ENCODE assay signal across 8 cellular contexts in the genomic region with DNA sequence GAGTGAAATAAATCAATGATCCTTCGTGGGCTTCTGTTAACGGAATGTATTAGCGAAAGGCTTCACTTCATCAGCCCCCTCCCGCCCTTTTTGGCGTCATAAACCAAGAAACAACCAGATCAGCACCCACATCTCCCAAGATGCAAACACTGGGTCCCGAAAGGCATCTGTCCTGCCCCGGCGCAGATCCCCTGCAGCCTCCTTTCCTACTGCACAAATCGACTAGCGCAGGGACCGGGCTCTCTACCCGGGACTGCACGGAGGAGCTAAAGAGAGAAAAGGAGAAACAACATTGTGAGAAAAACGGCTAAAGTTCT. TPM values are rescaled to one million over a fixed set of nuclear protein-coding genes. Genes with fewer than 3 reads are reported as not detected.
DNase-seq lines count a peak whose midpoint lies in the region; ATAC-seq and TF ChIP-seq lines count a peak whose summit lies in the region.

No MANE protein-coding gene starts in this region.

- H3K4me3 ChIP-seq in SK-N-SH (ENCODE audit: low read depth in 2 of 2, low read length in 1 of 2) (peak overlapping the region; percentile 93 to 95), retinal pigment epithelial cell (ENCODE audit: low read length) (peak overlapping the region; percentile 94)

- POLR2A ChIA-PET in SK-N-SH (lab: Yijun Ruan, JAX), result interaction anchor here (1.0 to 2.0 kb wide), 4 partner anchors 9 to 255 kb away, joined by 3 to 5 read pairs (median 4); a partner anchor contains a TSS

- in situ Hi-C loops in KBM-7 (cut with MboI; ENCODE audit: low pct_unique_long_range_greater_than_20kb, low sequenced_read_pairs), result no loop called here

- no peak for TF ChIP-seq EP300 in SK-N-SH (IDR thresholded peaks at IDR 0.05; ENCODE audit: borderline replicate concordance in 1 of 2, low read depth in 1 of 2, low read length in 1 of 2)

- H3K27ac ChIP-seq in SK-N-SH (ENCODE audit: low read depth in 2 of 2, low read length in 1 of 2) (peak overlapping the region; percentile 54 to 76), foreskin keratinocyte (peak overlapping the region; percentile 78)

- ATAC-seq in GM18520 (IDR thresholded peaks at IDR 0.05; ENCODE audit: unreplicated experiment) (peak; percentile 1), HG02759 (IDR thresholded peaks at IDR 0.05; ENCODE audit: unreplicated experiment) (peak; percentile 26), foreskin keratinocyte (peak; percentile 47)

- H3K79me2 ChIP-seq in SK-N-SH (ENCODE audit: insufficient read depth), result peaks cover 1% of the 10 kb centered on the region; the same call in 1 of the 2 replicates

- no peaks in the 10 kb centered on the region for H3K9me3 ChIP-seq in SK-N-SH

- WGBS in SK-N-SH (ENCODE audit: low lambda C conversion rate), result 3% methylated on average over 14 of the region's 14 CpGs

- TF ChIP-seq RAD21 in SK-N-SH (IDR thresholded peaks at IDR 0.05; ENCODE audit: low read length), result no peak

- no peaks in the 10 kb centered on the region for H3K9me2 ChIP-seq in SK-N-SH

- peaks cover 0 to 8% of the 10 kb centered on the region in 2 experiments; a peak in 3 of 4 replicates for H3K4me1 ChIP-seq in SK-N-SH (ENCODE audit: control insufficient read depth in 1 of 2, insufficient read depth in 2 of 2, low read depth in 1 of 2, low read length in 1 of 2)
- peaks cover 21% of the 10 kb centered on the region for H3K4me1 ChIP-seq in foreskin keratinocyte

- H2AFZ ChIP-seq in SK-N-SH (ENCODE audit: low read depth), result peak overlapping the region; percentile 100

- no peaks in the 10 kb centered on the region for H3K27me3 ChIP-seq in SK-N-SH (ENCODE audit: insufficient read depth)
- H3K27me3 ChIP-seq in foreskin keratinocyte, result no peaks in the 10 kb centered on the region

- DNase-seq in SK-N-SH (no peak), foreskin keratinocyte (no peak), retinal pigment epithelial cell (ENCODE audit: low read depth) (no peak), AML-193 (lab: John Stamatoyannopoulos, UW) (no peak), NCI-H2029 treated with DMSO at 0.1 percent for 48 hours (lab: John Stamatoyannopoulos, UW) (no peak), KBM-7 (no peak)

- no peaks in the 10 kb centered on the region for H3K36me3 ChIP-seq in SK-N-SH (replicated peaks in 1 of 2; ENCODE audit: control insufficient read depth in 1 of 2, insufficient read depth in 2 of 2, low read length in 1 of 2)

- peak overlapping the region; percentile 87 for H3K9ac ChIP-seq in SK-N-SH

- H4K20me1 ChIP-seq in SK-N-SH (ENCODE audit: insufficient read depth), result no peaks in the 10 kb centered on the region

- TF ChIP-seq CTCF in SK-N-SH (IDR thresholded peaks at IDR 0.05), result no peak
- TF ChIP-seq CTCF in foreskin keratinocyte (conservative IDR thresholded peaks at IDR 0.05), result no peak
- no peak for TF ChIP-seq CTCF in retinal pigment epithelial cell (conservative IDR thresholded peaks at IDR 0.05; ENCODE audit: low read depth, low read length)

- H3K4me2 ChIP-seq in SK-N-SH, result peak overlapping the region; percentile 86

- H3F3A ChIP-seq in SK-N-SH (replicated peaks; ENCODE audit: insufficient read depth), result peaks cover 5% of the 10 kb centered on the region

- CTCF ChIA-PET in SK-N-SH (lab: Yijun Ruan, JAX), result interaction anchor here (1.2 to 2.6 kb wide), 4 partner anchors 41 to 274 kb away, joined by 3 to 10 read pairs (median 4); a partner anchor contains a TSS

TF ChIP-seq in SK-N-SH, 30 proteins besides CTCF, POLR2A, EP300 and RAD21:
- no peak for TF ChIP-seq JUND (IDR thresholded peaks at IDR 0.05)
- no peak for TF ChIP-seq EZH2phosphoT487 (IDR thresholded peaks at IDR 0.05; ENCODE audit: borderline replicate concordance, low read depth)
- TF ChIP-seq, protein P1, sequence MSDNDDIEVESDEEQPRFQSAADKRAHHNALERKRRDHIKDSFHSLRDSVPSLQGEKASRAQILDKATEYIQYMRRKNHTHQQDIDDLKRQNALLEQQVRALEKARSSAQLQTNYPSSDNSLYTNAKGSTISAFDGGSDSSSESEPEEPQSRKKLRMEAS (IDR thresholded peaks at IDR 0.05; ENCODE audit: low read depth), result no peak
- TF ChIP-seq POLR2AphosphoS5 (IDR thresholded peaks at IDR 0.05; ENCODE audit: low read depth, low read length), result no peak
- TF ChIP-seq FOXJ3 (CRISPR knock-in tag; IDR thresholded peaks at IDR 0.05), result no peak
- no peak for TF ChIP-seq ELF1 (IDR thresholded peaks at IDR 0.05)
- TF ChIP-seq, protein P2, sequence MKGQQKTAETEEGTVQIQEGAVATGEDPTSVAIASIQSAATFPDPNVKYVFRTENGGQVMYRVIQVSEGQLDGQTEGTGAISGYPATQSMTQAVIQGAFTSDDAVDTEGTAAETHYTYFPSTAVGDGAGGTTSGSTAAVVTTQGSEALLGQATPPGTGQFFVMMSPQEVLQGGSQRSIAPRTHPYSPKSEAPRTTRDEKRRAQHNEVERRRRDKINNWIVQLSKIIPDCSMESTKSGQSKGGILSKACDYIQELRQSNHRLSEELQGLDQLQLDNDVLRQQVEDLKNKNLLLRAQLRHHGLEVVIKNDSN (IDR thresholded peaks at IDR 0.05; ENCODE audit: borderline replicate concordance, low read depth), result no peak
- TF ChIP-seq RFX5 (IDR thresholded peaks at IDR 0.05; ENCODE audit: low read length), result no peak
- TF ChIP-seq, protein P3, sequence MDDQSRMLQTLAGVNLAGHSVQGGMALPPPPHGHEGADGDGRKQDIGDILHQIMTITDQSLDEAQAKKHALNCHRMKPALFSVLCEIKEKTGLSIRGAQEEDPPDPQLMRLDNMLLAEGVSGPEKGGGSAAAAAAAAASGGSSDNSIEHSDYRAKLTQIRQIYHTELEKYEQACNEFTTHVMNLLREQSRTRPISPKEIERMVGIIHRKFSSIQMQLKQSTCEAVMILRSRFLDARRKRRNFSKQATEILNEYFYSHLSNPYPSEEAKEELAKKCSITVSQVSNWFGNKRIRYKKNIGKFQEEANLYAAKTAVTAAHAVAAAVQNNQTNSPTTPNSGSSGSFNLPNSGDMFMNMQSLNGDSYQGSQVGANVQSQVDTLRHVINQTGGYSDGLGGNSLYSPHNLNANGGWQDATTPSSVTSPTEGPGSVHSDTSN (IDR thresholded peaks at IDR 0.05), result no peak
- TF ChIP-seq GATA2 (CRISPR knock-in tag; IDR thresholded peaks at IDR 0.05), result no peak
- TF ChIP-seq TAF1 (IDR thresholded peaks at IDR 0.05; ENCODE audit: borderline replicate concordance, low read depth, low read length), result no peak
- TF ChIP-seq GABPA (IDR thresholded peaks at IDR 0.05; ENCODE audit: low read depth), result no peak
- TF ChIP-seq CHD2 (IDR thresholded peaks at IDR 0.05; ENCODE audit: low read length, partially characterized antibody), result no peak
- no peak for TF ChIP-seq FOSL2 (IDR thresholded peaks at IDR 0.05; ENCODE audit: borderline replicate concordance, low read depth)
- no peak for TF ChIP-seq RXRA (IDR thresholded peaks at IDR 0.05; ENCODE audit: borderline replicate concordance, low read depth)
- no peak for TF ChIP-seq TCF12 (IDR thresholded peaks at IDR 0.05)
- no peak for TF ChIP-seq SMC3 (IDR thresholded peaks at IDR 0.05; ENCODE audit: low read depth, low read length)
- no peak for TF ChIP-seq TEAD4 (IDR thresholded peaks at IDR 0.05; ENCODE audit: borderline replicate concordance, insufficient read depth)
- TF ChIP-seq NFIC (IDR thresholded peaks at IDR 0.05; ENCODE audit: borderline replicate concordance), result no peak

RNA-seq across cellular contexts. Expression of a gene that starts 0.6 kb away (rescaled TPM):
- polyA plus RNA-seq in SK-N-SH (2012; rRNA removed), result 2.6 and 3.4 TPM in 2 replicates
- polyA plus RNA-seq in SK-N-SH (2012; cell fraction: cytosol; rRNA removed), result 3.5 and 4.0 TPM in 2 replicates
- polyA plus RNA-seq in SK-N-SH (2012; cell fraction: nucleus; rRNA removed), result 3.0 and 6.1 TPM in 2 replicates
- 19.3 and 22.6 TPM in 2 replicates for total RNA-seq in foreskin keratinocyte
- polyA plus RNA-seq in foreskin keratinocyte, result 5.4 and 6.6 TPM in 2 replicates
